Comparison of ENCODE assay signal across 1 cellular context in genomic region chr15:71237456-71238188, GRCh38.
A peak's percentile ranks its signal among the peaks of the same experiment; 100 is the strongest.
TF ChIP-seq lines count a peak whose summit lies in the region.

No MANE protein-coding gene starts in this region.

TF ChIP-seq in K562, 482 proteins besides CTCF, POLR2A, EP300 and RAD21 (continued from another document):
- TF ChIP-seq GTF2B (IDR thresholded peaks at IDR 0.05; ENCODE audit: extremely low read depth, insufficient read length) (no peak), NCOA2 (IDR thresholded peaks at IDR 0.05; ENCODE audit: partially characterized antibody in 2 of 2) (no peak), TSHZ1 (CRISPR knock-in tag; IDR thresholded peaks at IDR 0.05) (no peak), ATF7 (IDR thresholded peaks at IDR 0.05) (peak; percentile 14; the same call in 1 of the 2 replicates), POLR2G (IDR thresholded peaks at IDR 0.05; ENCODE audit: low read depth, low read length) (no peak), JUND (IDR thresholded peaks at IDR 0.05; ENCODE audit: borderline replicate concordance, low read depth, low read length) (peak; percentile 64; the same call in 1 of the 2 replicates), JUND (tag; IDR thresholded peaks at IDR 0.05; ENCODE audit: borderline replicate concordance, low read depth, low read length) (peak; percentile 52; the same call in 1 of the 3 replicates), ZNF277 (CRISPR knock-in tag; IDR thresholded peaks at IDR 0.05; ENCODE audit: borderline replicate concordance) (no peak), KHSRP (IDR thresholded peaks at IDR 0.05) (no peak), ZNF507 (tag; conservative IDR thresholded peaks at IDR 0.05) (no peak), ZNF695 (CRISPR knock-in tag; IDR thresholded peaks at IDR 0.05) (no peak), HDAC3 (IDR thresholded peaks at IDR 0.05; ENCODE audit: borderline replicate concordance, partially characterized antibody) (no peak)
